ENCODE assay signal across 21 cellular contexts in the genomic region with DNA sequence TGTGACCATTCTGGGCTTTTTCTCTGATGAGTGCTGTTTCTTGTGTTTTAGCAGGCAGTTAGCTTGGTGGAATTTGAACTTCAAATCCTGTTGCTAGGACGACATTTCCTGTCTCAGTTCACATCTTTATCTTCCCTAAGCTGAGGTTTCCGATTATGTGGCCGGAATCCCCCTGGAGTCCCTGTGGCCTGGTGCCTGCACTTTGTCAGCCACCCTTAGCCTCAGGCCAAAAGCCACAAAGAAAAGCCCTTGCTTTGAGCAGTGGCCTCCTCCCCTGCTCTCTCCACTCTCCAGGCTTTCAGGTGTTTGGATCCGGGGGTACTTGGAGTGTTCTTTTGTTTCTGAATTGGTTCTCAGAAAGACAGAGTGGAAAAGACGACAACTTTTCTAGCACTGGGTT. TPM values are rescaled to one million over a fixed set of nuclear protein-coding genes. Genes with fewer than 3 reads are reported as not detected.
DNase-seq lines count a peak whose midpoint lies in the region; ATAC-seq, FAIRE-seq and TF ChIP-seq lines count a peak whose summit lies in the region.
"Had no signal": no experiment of that assay in that cellular context is flagged by ENCODE, and none has a peak within 500 bp of the region (broad histone marks: within the 10 kb centered on the region; RNA-seq: fewer than 3 reads in every experiment).

No MANE protein-coding gene starts in this region.

- H3K4me3 Mint-ChIP-seq in astrocyte (ENCODE audit: unreplicated experiment) (no peak overlapping the region), osteocyte (ENCODE audit: unreplicated experiment) (no peak overlapping the region)
- H3K4me3 Mint-ChIP-seq: activated naive CD4-positive, alpha-beta T cell treated with anti-CD3 and anti-CD28 coated beads, Interleukin-2, amount 50 U/mL, for 24 hours; activated T-cell treated with anti-CD3 and anti-CD28 coated beads, Interleukin-2, amount 50 U/mL, for 24 hours; CD4-positive, alpha-beta memory T cell; effector memory CD8-positive, alpha-beta T cell had no signal

- H2AK5ac ChIP-seq in mesendoderm (ENCODE audit: low read length): no peak overlapping the region

- H3K4me2 ChIP-seq in astrocyte (ENCODE audit: low read length) (no peak overlapping the region), mesendoderm (ENCODE audit: low read length) (no peak overlapping the region)

- H3K9me3 Mint-ChIP-seq in astrocyte (ENCODE audit: unreplicated experiment) (peaks cover 2% of the 10 kb centered on the region), osteocyte (ENCODE audit: unreplicated experiment) (no peaks in the 10 kb centered on the region)
- H3K9me3 Mint-ChIP-seq: activated naive CD4-positive, alpha-beta T cell treated with anti-CD3 and anti-CD28 coated beads, Interleukin-2, amount 50 U/mL, for 24 hours; activated T-cell treated with anti-CD3 and anti-CD28 coated beads, Interleukin-2, amount 50 U/mL, for 24 hours; effector memory CD8-positive, alpha-beta T cell had no signal

- no peak overlapping the region for H3K4ac ChIP-seq in mesendoderm (ENCODE audit: low read depth, low read length)

- no peak overlapping the region for H3K18ac ChIP-seq in mesendoderm (ENCODE audit: low read length)

- no peak overlapping the region for H4K8ac ChIP-seq in mesendoderm (ENCODE audit: low read depth, low read length)

- H3K9ac ChIP-seq in astrocyte (ENCODE audit: low read length): no peak overlapping the region
- no peak overlapping the region for H3K9ac ChIP-seq in mesendoderm (ENCODE audit: low read length)

- no peaks in the 10 kb centered on the region for H3K79me1 ChIP-seq in mesendoderm (ENCODE audit: low read length)

- TF ChIP-seq CTCF in astrocyte (IDR thresholded peaks at IDR 0.05; ENCODE audit: insufficient read depth, low read depth, low read length) (no peak), osteocyte (IDR thresholded peaks at IDR 0.05) (no peak), vagina (IDR thresholded peaks at IDR 0.05) (no peak)

- H3K27me3 Mint-ChIP-seq in astrocyte (ENCODE audit: low read depth, unreplicated experiment) (peaks cover 2% of the 10 kb centered on the region), osteocyte (ENCODE audit: unreplicated experiment) (no peaks in the 10 kb centered on the region)

- H3K4me3 ChIP-seq in astrocyte (ENCODE audit: insufficient read depth, low read depth, low read length): no peak overlapping the region
- no peak overlapping the region for H3K4me3 ChIP-seq in mesendoderm (ENCODE audit: low read length)
- H3K4me3 ChIP-seq in vagina: no peak overlapping the region
- H3K4me3 ChIP-seq: left lung, MG63 had no signal

- H3K27me3 ChIP-seq in astrocyte (ENCODE audit: insufficient read depth, low read length) (peaks cover 3% of the 10 kb centered on the region), mesendoderm (ENCODE audit: insufficient read depth, low read length, poor library complexity) (no peaks in the 10 kb centered on the region), vagina (no peaks in the 10 kb centered on the region)
- H3K27me3 ChIP-seq: left lung, MG63 had no signal

- intact Hi-C loops in vagina (cut with DNase I): loop anchor here (10.0 kb wide), 1 partner anchor 425 kb away; no protein-coding TSS in a partner anchor

- H2AFZ ChIP-seq in astrocyte (ENCODE audit: low read depth, low read length): no peak overlapping the region

- peak; percentile 49 for DNase-seq in A172 (ENCODE audit: low spot score)
- peak; percentile 45 for DNase-seq in HT1080 (ENCODE audit: low read depth)
- DNase-seq in astrocyte (ENCODE audit: low read depth): no peak
- DNase-seq in mesendoderm: peak; percentile 63
- no peak for DNase-seq in osteocyte (ENCODE audit: extremely low spot score, unreplicated experiment)
- DNase-seq in stimulated activated CD4-positive, alpha-beta T cell treated with anti-CD3 and anti-CD28 coated beads, Interleukin-4, amount 100 ng/mL, for 4 hours: no peak
- no peak for DNase-seq in vagina (ENCODE audit: extremely low spot score in 2 of 2)
- DNase-seq: activated T-cell treated with anti-CD3 and anti-CD28 coated beads, Interleukin-2, amount 50 U/mL, for 24 hours; CD4-positive, alpha-beta memory T cell; effector memory CD8-positive, alpha-beta T cell; GF-D8; MG63; NCI-H1436; NCI-H524 treated with DMSO at 0.1 percent for 48 hours; RPMI8226; stimulated activated CD4-positive, alpha-beta T cell treated with anti-CD3 and anti-CD28 coated beads, Interleukin-15, amount 100 ng/mL, for 24 hours; substantia nigra had no signal

- FAIRE-seq in astrocyte (lab: Jason Lieb, UNC): no peak

- H3K4me1 ChIP-seq in astrocyte (ENCODE audit: insufficient read depth, low read length): peaks cover 20% of the 10 kb centered on the region
- H3K4me1 ChIP-seq in mesendoderm (ENCODE audit: control insufficient read depth, low read depth, low read length): no peaks in the 10 kb centered on the region
- H3K4me1 ChIP-seq in vagina: peaks cover 5% of the 10 kb centered on the region

- no peaks in the 10 kb centered on the region for H4K20me1 ChIP-seq in astrocyte (ENCODE audit: insufficient read depth, low read length)

- TF ChIP-seq POLR2A in vagina (IDR thresholded peaks at IDR 0.05): no peak

- H3K79me2 ChIP-seq in astrocyte (ENCODE audit: insufficient read depth, low read length) (no peaks in the 10 kb centered on the region), mesendoderm (ENCODE audit: control insufficient read depth, insufficient read depth, low read length) (no peaks in the 10 kb centered on the region)

- no peaks in the 10 kb centered on the region for H3K36me3 Mint-ChIP-seq in astrocyte (ENCODE audit: low read depth, unreplicated experiment)
- no peaks in the 10 kb centered on the region for H3K36me3 Mint-ChIP-seq in osteocyte (ENCODE audit: unreplicated experiment)
- H3K36me3 Mint-ChIP-seq: activated naive CD4-positive, alpha-beta T cell treated with anti-CD3 and anti-CD28 coated beads, Interleukin-2, amount 50 U/mL, for 24 hours; CD4-positive, alpha-beta memory T cell had no signal

- peak overlapping the region; percentile 3 for H3K56ac ChIP-seq in mesendoderm (ENCODE audit: low read length)

- no peaks in the 10 kb centered on the region for H3K36me3 ChIP-seq in astrocyte (ENCODE audit: insufficient read depth, low read length)
- no peaks in the 10 kb centered on the region for H3K36me3 ChIP-seq in mesendoderm (ENCODE audit: control insufficient read depth, insufficient read depth, low read length)
- no peaks in the 10 kb centered on the region for H3K36me3 ChIP-seq in vagina
- H3K36me3 ChIP-seq: left lung, MG63 had no signal

- no peak overlapping the region for H2BK5ac ChIP-seq in mesendoderm (ENCODE audit: low read length)

- WGBS in mesendoderm (ENCODE audit: extremely low coverage, insufficient coverage, low lambda C conversion rate): no CpG with 5 or more reads among the region's 5 CpGs

- ATAC-seq in HG02852 (IDR thresholded peaks at IDR 0.05; ENCODE audit: unreplicated experiment): no peak
- ATAC-seq: activated CD4-positive, CD25-positive, alpha-beta regulatory T cell treated with anti-CD3 and anti-CD28 coated beads, Interleukin-2, amount 50 U/mL, for 24 hours; effector memory CD8-positive, alpha-beta T cell; left lung had no signal

- H3K23ac ChIP-seq in mesendoderm (ENCODE audit: low read length): no peak overlapping the region

- H4K5ac ChIP-seq in mesendoderm (ENCODE audit: low read length): no peak overlapping the region

- H3K4me1 Mint-ChIP-seq in astrocyte (ENCODE audit: low read depth, unreplicated experiment): peaks cover 30% of the 10 kb centered on the region
- peaks cover 45% of the 10 kb centered on the region for H3K4me1 Mint-ChIP-seq in osteocyte (ENCODE audit: unreplicated experiment)
- H3K4me1 Mint-ChIP-seq: activated naive CD4-positive, alpha-beta T cell treated with anti-CD3 and anti-CD28 coated beads, Interleukin-2, amount 50 U/mL, for 24 hours had no signal

- H3K9me3 ChIP-seq in astrocyte (ENCODE audit: insufficient read depth, low read depth, low read length) (peaks cover under 1% of the 10 kb centered on the region), vagina (no peaks in the 10 kb centered on the region)
- H3K9me3 ChIP-seq: MG63 had no signal

- H3K27ac Mint-ChIP-seq in astrocyte (ENCODE audit: unreplicated experiment) (peak overlapping the region; percentile 19), osteocyte (ENCODE audit: unreplicated experiment) (no peak overlapping the region)
- H3K27ac Mint-ChIP-seq: activated naive CD4-positive, alpha-beta T cell treated with anti-CD3 and anti-CD28 coated beads, Interleukin-2, amount 50 U/mL, for 24 hours; activated T-cell treated with anti-CD3 and anti-CD28 coated beads, Interleukin-2, amount 50 U/mL, for 24 hours; CD4-positive, alpha-beta memory T cell; effector memory CD8-positive, alpha-beta T cell had no signal

- no peak overlapping the region for H2BK15ac ChIP-seq in mesendoderm (replicated peaks; ENCODE audit: low read depth)

- no peak overlapping the region for H2BK120ac ChIP-seq in mesendoderm (ENCODE audit: low read depth, low read length)

- no peak overlapping the region for H3K27ac ChIP-seq in astrocyte (ENCODE audit: low read depth, low read length)
- no peak overlapping the region for H3K27ac ChIP-seq in mesendoderm (ENCODE audit: low read depth, low read length)
- no peak overlapping the region for H3K27ac ChIP-seq in vagina
- H3K27ac ChIP-seq: left lung had no signal

RNA-seq across cellular contexts. Expression of a gene that starts 59.9 kb away (rescaled TPM):
- total RNA-seq in A172 (2014; rRNA removed; shearing (Covaris generic)): 10.5 and 12.3 TPM in 2 replicates
- 6.3 and 7.9 TPM in 2 replicates for total RNA-seq in HT1080 (2014; rRNA removed; shearing (Covaris generic))
- 28.7 and 32.4 TPM in 2 replicates for polyA plus RNA-seq in HT1080 (2015; cell fraction: cytosol; rRNA removed)
- 20.0 and 24.3 TPM in 2 replicates for polyA plus RNA-seq in HT1080 (2015; cell fraction: nucleus; rRNA removed)
- total RNA-seq in astrocyte (49.4 and 65.1 TPM in 2 replicates), osteocyte (24.1 and 28.2 TPM in 2 replicates), vagina (11.3 TPM)
- polyA plus RNA-seq in mesendoderm (2013, experiment 1 of 2): 52.6 TPM
- 52.5 TPM for polyA plus RNA-seq in mesendoderm (2013, experiment 2 of 2)

Comparison
In these comparisons a context has a peak if more than half of its experiments do, and no peak if none do; other contexts are left out.
1. DNase-seq: peak in A172 (single experiment), HT1080 (single experiment) and mesendoderm (single experiment); none in astrocyte (single experiment), osteocyte (single experiment), stimulated activated CD4-positive, alpha-beta T cell treated with anti-CD3 and anti-CD28 coated beads, Interleukin-4, amount 100 ng/mL, for 4 hours (0 of 2) and vagina (0 of 2).